In the genomic region with DNA sequence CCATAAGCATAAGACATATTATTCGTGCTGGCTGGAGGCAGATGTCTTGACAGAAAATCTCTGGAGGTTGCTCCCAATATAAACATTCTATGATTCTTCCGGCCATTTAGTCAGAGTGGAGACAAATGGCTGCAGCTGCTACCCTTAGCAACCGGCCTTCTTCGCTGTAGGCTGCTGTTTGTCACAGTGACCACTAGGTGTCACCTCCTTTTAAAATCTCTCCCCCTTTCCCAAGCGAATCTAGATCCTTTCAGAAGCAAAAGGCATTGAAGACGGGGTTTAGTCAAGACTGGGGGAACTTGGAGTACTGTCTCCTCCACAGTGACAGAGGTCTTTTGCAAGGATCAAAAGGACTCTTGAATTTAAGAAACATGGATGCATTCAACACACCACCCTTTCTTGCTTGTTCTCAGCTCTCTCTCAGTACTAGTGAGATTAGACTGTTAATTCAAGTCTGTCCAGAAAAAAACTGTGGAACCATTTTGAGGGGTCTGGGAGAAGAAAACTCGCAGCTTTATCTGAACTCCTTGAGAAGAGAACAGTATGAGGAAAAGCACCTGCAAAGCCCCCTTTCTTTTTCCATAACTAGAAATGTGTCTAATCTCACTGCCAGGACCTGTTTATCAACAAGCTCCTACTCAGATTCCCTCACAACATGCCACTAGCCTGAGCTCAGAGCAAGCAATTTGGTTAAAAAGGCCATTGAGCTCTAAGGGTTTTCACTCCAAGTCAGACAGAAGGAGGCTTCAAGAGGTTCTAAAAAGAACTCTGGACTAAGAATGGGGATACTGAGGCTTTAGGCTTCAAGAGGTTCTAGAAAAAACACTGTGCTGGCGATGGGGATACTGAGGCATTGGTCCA, we compare ENCODE assay signal across 8 cellular contexts.
DNase-seq lines count a peak whose midpoint lies in the region; ATAC-seq and TF ChIP-seq lines count a peak whose summit lies in the region.

No MANE protein-coding gene starts in this region.

- DNase-seq in CD1c-positive myeloid dendritic cell (ENCODE audit: extremely low spot score) (peak; percentile 40), NCI-H2227 treated with DMSO at 0.1 percent for 48 hours (lab: John Stamatoyannopoulos, UW) (peak; percentile 85), fibroblast of pulmonary artery (ENCODE audit: low read depth) (peak; percentile 79)
- peak; percentile 36 for DNase-seq in activated CD4-positive, alpha-beta T cell treated with anti-CD3 and anti-CD28 coated beads for 48 hours

- peak; percentile 89 for TF ChIP-seq RAD21 in neural cell (conservative IDR thresholded peaks at IDR 0.05)

- H3K79me2 ChIP-seq in neural cell (replicated peaks; ENCODE audit: insufficient read depth, low read length), result no peaks in the 10 kb centered on the region

- peak overlapping the region; percentile 60 for H3K27ac ChIP-seq in neural cell (ENCODE audit: low read length)

- no peaks in the 10 kb centered on the region for H3K9me2 ChIP-seq in neural cell (ENCODE audit: insufficient read depth, low read length)

- no peaks in the 10 kb centered on the region for H3K27me3 ChIP-seq in neural cell (ENCODE audit: insufficient read depth, low read depth, low read length)

- H2AFZ ChIP-seq in neural cell (ENCODE audit: low read depth, low read length), result no peak overlapping the region

- no peaks in the 10 kb centered on the region for H3K36me3 ChIP-seq in neural cell (ENCODE audit: insufficient read depth, low read length)

- H3K9ac ChIP-seq in neural cell (ENCODE audit: low read length), result no peak overlapping the region

- TF ChIP-seq EP300 in neural cell (conservative IDR thresholded peaks at IDR 0.05; ENCODE audit: poor library complexity, severe bottlenecking), result peak; percentile 42

- H3K4me2 ChIP-seq in neural cell (ENCODE audit: low read length), result no peak overlapping the region

- TF ChIP-seq CTCF in fibroblast of pulmonary artery (IDR thresholded peaks at IDR 0.05; ENCODE audit: low read length, missing control alignments) (peak; percentile 95), neural cell (IDR thresholded peaks at IDR 0.05; ENCODE audit: poor library complexity, severe bottlenecking) (peak; percentile 91)

- H3F3A ChIP-seq in neural cell (ENCODE audit: insufficient read depth, low read length, poor library complexity, severe bottlenecking), result no peaks in the 10 kb centered on the region

- ATAC-seq in GM19035 (IDR thresholded peaks at IDR 0.05; ENCODE audit: unreplicated experiment) (peak; percentile 73), HG03280 (IDR thresholded peaks at IDR 0.05; ENCODE audit: unreplicated experiment) (peak; percentile 80), GM19328 (IDR thresholded peaks at IDR 0.05; ENCODE audit: unreplicated experiment) (no peak)

- no peaks in the 10 kb centered on the region for H4K20me1 ChIP-seq in neural cell (ENCODE audit: insufficient read depth)

- H3K4me3 ChIP-seq in fibroblast of pulmonary artery (replicated peaks; ENCODE audit: low read depth, low read length) (no peak overlapping the region), neural cell (ENCODE audit: low read length) (no peak overlapping the region)

- H3K9me3 ChIP-seq in neural cell (ENCODE audit: low read length), result no peaks in the 10 kb centered on the region

TF ChIP-seq in neural cell, 6 proteins besides CTCF, POLR2A, EP300 and RAD21:
- TF ChIP-seq EZH2 (IDR thresholded peaks at IDR 0.05; ENCODE audit: borderline replicate concordance, insufficient read depth, low read length, poor library complexity, severe bottlenecking) (no peak), SMC3 (conservative IDR thresholded peaks at IDR 0.05; ENCODE audit: poor library complexity) (peak; percentile 94), MXI1 (conservative IDR thresholded peaks at IDR 0.05; ENCODE audit: poor library complexity, severe bottlenecking) (no peak), TAF1 (IDR thresholded peaks at IDR 0.05; ENCODE audit: low read depth) (no peak), POLR2AphosphoS5 (IDR thresholded peaks at IDR 0.05) (peak; percentile 19)
- TF ChIP-seq, protein P1, sequence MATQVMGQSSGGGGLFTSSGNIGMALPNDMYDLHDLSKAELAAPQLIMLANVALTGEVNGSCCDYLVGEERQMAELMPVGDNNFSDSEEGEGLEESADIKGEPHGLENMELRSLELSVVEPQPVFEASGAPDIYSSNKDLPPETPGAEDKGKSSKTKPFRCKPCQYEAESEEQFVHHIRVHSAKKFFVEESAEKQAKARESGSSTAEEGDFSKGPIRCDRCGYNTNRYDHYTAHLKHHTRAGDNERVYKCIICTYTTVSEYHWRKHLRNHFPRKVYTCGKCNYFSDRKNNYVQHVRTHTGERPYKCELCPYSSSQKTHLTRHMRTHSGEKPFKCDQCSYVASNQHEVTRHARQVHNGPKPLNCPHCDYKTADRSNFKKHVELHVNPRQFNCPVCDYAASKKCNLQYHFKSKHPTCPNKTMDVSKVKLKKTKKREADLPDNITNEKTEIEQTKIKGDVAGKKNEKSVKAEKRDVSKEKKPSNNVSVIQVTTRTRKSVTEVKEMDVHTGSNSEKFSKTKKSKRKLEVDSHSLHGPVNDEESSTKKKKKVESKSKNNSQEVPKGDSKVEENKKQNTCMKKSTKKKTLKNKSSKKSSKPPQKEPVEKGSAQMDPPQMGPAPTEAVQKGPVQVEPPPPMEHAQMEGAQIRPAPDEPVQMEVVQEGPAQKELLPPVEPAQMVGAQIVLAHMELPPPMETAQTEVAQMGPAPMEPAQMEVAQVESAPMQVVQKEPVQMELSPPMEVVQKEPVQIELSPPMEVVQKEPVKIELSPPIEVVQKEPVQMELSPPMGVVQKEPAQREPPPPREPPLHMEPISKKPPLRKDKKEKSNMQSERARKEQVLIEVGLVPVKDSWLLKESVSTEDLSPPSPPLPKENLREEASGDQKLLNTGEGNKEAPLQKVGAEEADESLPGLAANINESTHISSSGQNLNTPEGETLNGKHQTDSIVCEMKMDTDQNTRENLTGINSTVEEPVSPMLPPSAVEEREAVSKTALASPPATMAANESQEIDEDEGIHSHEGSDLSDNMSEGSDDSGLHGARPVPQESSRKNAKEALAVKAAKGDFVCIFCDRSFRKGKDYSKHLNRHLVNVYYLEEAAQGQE (IDR thresholded peaks at IDR 0.05; ENCODE audit: borderline replicate concordance), result no peak
